In the genomic region with DNA sequence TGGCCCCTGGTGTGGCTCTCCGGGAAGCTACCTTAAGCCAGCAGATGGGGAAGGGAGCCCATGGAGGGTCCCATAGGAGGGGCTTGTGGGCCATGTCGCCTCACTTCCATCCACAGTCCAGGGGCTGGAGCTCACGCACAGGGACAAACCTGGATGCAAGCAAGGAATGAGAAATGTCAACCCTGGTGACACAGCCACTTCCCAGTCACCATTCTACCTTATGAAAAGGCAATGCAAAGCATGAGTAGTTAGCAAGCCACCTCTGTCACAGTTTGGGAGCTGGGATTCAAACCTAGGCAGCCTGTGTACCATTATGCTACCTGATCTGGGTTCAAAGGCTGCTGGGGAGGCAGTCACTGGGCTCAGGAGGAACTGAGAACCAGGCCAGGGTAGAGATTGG, we compare ENCODE assay signal across 33 cellular contexts.
"Had no signal": no experiment of that assay in that cellular context is flagged by ENCODE, and none has a peak within 500 bp of the region (broad histone marks: within the 10 kb centered on the region; RNA-seq: fewer than 3 reads in every experiment).

No MANE protein-coding gene starts in this region.

- H3K4me1 ChIP-seq: parathyroid adenoma, psoas muscle, spleen, suprapubic skin, testis, tibial artery, upper lobe of right lung, uterus had no signal

- H3K9me3 Mint-ChIP-seq: natural killer cell treated with Interleukin-12 subunit alpha and Interleukin-12 subunit beta and Interleukin-15 and Interleukin-18, amount 100 ng/mL, for 72 hours; nephron progenitor cell had no signal

- H3K27ac ChIP-seq: neutrophil, ovary, parathyroid adenoma, psoas muscle, right lobe of liver, skin epidermis, spleen, suprapubic skin, testis, tibial artery, transverse colon, upper lobe of right lung, uterus had no signal

- ATAC-seq: naive thymus-derived CD8-positive, alpha-beta T cell; natural killer cell treated with Interleukin-12 subunit alpha and Interleukin-12 subunit beta and Interleukin-15 and Interleukin-18, amount 100 ng/mL, for 72 hours; psoas muscle; right cardiac atrium; right lobe of liver; stimulated activated memory B cell treated with anti-CD40 and anti-IgM and Interleukin-4, amounts not matched to agents 10 μg/mL and 1 μg/mL and 100 μg/mL, for 72 hours; stimulated activated naive CD8-positive, alpha-beta T cell treated with anti-CD3 and anti-CD28 coated beads, Interleukin-15, amount 100 ng/mL, for 72 hours; stimulated activated naive CD8-positive, alpha-beta T cell treated with anti-CD3 and anti-CD28 coated beads, Interleukin-15, Interleukin-2, amounts not matched to agents 100 U/mL and 50 U/mL, for 24 hours; upper lobe of right lung had no signal

- H3K4me3 Mint-ChIP-seq: naive thymus-derived CD8-positive, alpha-beta T cell; natural killer cell treated with Interleukin-12 subunit alpha and Interleukin-12 subunit beta and Interleukin-15 and Interleukin-18, amount 100 ng/mL, for 72 hours; nephron progenitor cell; neural crest cell; stimulated activated memory B cell treated with anti-CD40 and anti-IgM and Interleukin-4, amounts not matched to agents 10 μg/mL and 1 μg/mL and 100 μg/mL, for 72 hours; stimulated activated naive CD8-positive, alpha-beta T cell treated with anti-CD3 and anti-CD28 coated beads, Interleukin-15, amount 100 ng/mL, for 72 hours; type B pancreatic cell had no signal

- H3K27me3 ChIP-seq: neutrophil, ovary, right lobe of liver, spleen, suprapubic skin, testis, tibial artery, transverse colon, upper lobe of right lung, uterus had no signal

- DNase-seq: naive thymus-derived CD8-positive, alpha-beta T cell; nephron progenitor cell; nucleus accumbens; ovary; posterior cingulate gyrus; psoas muscle; right cardiac atrium; right lobe of liver; spleen; stimulated activated CD4-positive, alpha-beta T cell treated with anti-CD3 and anti-CD28 coated beads, Interleukin-12 subunit alpha, Interleukin-12 subunit beta, amount 100 ng/mL, for 4 hours; stimulated activated CD4-positive, alpha-beta T cell treated with anti-CD3 and anti-CD28 coated beads, Interleukin-1b, Interleukin-23, amount 100 ng/mL, for 48 hours; stimulated activated CD4-positive, alpha-beta T cell treated with anti-CD3 and anti-CD28 coated beads, Interleukin-4, amount 100 ng/mL, for 1 hour; stimulated activated CD4-positive, alpha-beta T cell treated with anti-CD3 and anti-CD28 coated beads, Interleukin-4, amount 100 ng/mL, for 4 hours; stimulated activated CD8-positive, alpha-beta memory T cell treated with anti-CD3 and anti-CD28 coated beads, Interleukin-4, amount 100 ng/mL, for 48 hours; stimulated activated naive CD4-positive, alpha-beta T cell; stimulated activated naive CD8-positive, alpha-beta T cell treated with anti-CD3 and anti-CD28 coated beads, Interleukin-15, amount 100 ng/mL, for 72 hours; stimulated activated naive CD8-positive, alpha-beta T cell treated with anti-CD3 and anti-CD28 coated beads, Interleukin-15, Interleukin-2, amounts not matched to agents 100 U/mL and 50 U/mL, for 24 hours; substantia nigra; testis; tibial artery; transverse colon; upper lobe of right lung; uterus had no signal

- H3K9me3 ChIP-seq: neutrophil, ovary, psoas muscle, right lobe of liver, suprapubic skin, testis, tibial artery, transverse colon, upper lobe of right lung, uterus had no signal

- H3K4me3 ChIP-seq: ovary, psoas muscle, right lobe of liver, skin epidermis, smooth muscle cell, spleen, suprapubic skin, testis, tibial artery, transverse colon, upper lobe of right lung, uterus had no signal

- H3K4me1 Mint-ChIP-seq: naive thymus-derived CD8-positive, alpha-beta T cell; nephron progenitor cell; stimulated activated memory B cell treated with anti-CD40 and anti-IgM and Interleukin-4, amounts not matched to agents 10 μg/mL and 1 μg/mL and 100 μg/mL, for 72 hours; stimulated activated naive CD8-positive, alpha-beta T cell treated with anti-CD3 and anti-CD28 coated beads, Interleukin-15, amount 100 ng/mL, for 72 hours had no signal

- H3K36me3 Mint-ChIP-seq: naive thymus-derived CD8-positive, alpha-beta T cell; natural killer cell treated with Interleukin-12 subunit alpha and Interleukin-12 subunit beta and Interleukin-15 and Interleukin-18, amount 100 ng/mL, for 72 hours; stimulated activated memory B cell treated with anti-CD40 and anti-IgM and Interleukin-4, amounts not matched to agents 10 μg/mL and 1 μg/mL and 100 μg/mL, for 72 hours; type B pancreatic cell had no signal

- H3K36me3 ChIP-seq: neutrophil, ovary, right lobe of liver, spleen, suprapubic skin, tibial artery, transverse colon, upper lobe of right lung, uterus had no signal

- H3K27me3 Mint-ChIP-seq: natural killer cell treated with Interleukin-12 subunit alpha and Interleukin-12 subunit beta and Interleukin-15 and Interleukin-18, amount 100 ng/mL, for 72 hours; type B pancreatic cell had no signal

- H3K27ac Mint-ChIP-seq: natural killer cell treated with Interleukin-12 subunit alpha and Interleukin-12 subunit beta and Interleukin-15 and Interleukin-18, amount 100 ng/mL, for 72 hours; nephron progenitor cell; progenitor cell of endocrine pancreas; stimulated activated memory B cell treated with anti-CD40 and anti-IgM and Interleukin-4, amounts not matched to agents 10 μg/mL and 1 μg/mL and 100 μg/mL, for 72 hours; stimulated activated naive CD8-positive, alpha-beta T cell treated with anti-CD3 and anti-CD28 coated beads, Interleukin-15, amount 100 ng/mL, for 72 hours; type B pancreatic cell had no signal

- H3K9ac ChIP-seq: parathyroid adenoma had no signal
